ENCODE assay signal across 18 cellular contexts in genomic region chr2:133846476-133846875, GRCh38.
DNase-seq lines count a peak whose midpoint lies in the region; ATAC-seq, FAIRE-seq and TF ChIP-seq lines count a peak whose summit lies in the region.
"Had no signal": no experiment of that assay in that cellular context is flagged by ENCODE, and none has a peak within 500 bp of the region (broad histone marks: within the 10 kb centered on the region; RNA-seq: fewer than 3 reads in every experiment).

No MANE protein-coding gene starts in this region.

- no peaks in the 10 kb centered on the region for H3K9me3 ChIP-seq in neuron (ENCODE audit: low read length)
- H3K9me3 ChIP-seq in pancreas = no peaks in the 10 kb centered on the region

- no peak for ATAC-seq in pancreas
- ATAC-seq: HCT116 had no signal

- FAIRE-seq in pancreas (lab: Jason Lieb, UNC) = no peak
- FAIRE-seq: GM12891, GM18507 had no signal

- H3K27ac ChIP-seq in coronary artery (no peak overlapping the region), pancreas (no peak overlapping the region)
- H3K27ac ChIP-seq: GM23248 had no signal

- no peaks in the 10 kb centered on the region for H3K27me3 ChIP-seq in neuron (ENCODE audit: insufficient read depth, low read length)
- no peaks in the 10 kb centered on the region for H3K27me3 ChIP-seq in pancreas

- H3K4me3 Mint-ChIP-seq in osteocyte (ENCODE audit: unreplicated experiment) = no peak overlapping the region
- H3K4me3 Mint-ChIP-seq: CD4-positive, alpha-beta memory T cell; H9 had no signal

- intact Hi-C loops in pancreas (cut with DNase I) = no loop called here

- TF ChIP-seq CTCF in coronary artery (IDR thresholded peaks at IDR 0.05) (no peak), osteocyte (IDR thresholded peaks at IDR 0.05) (no peak), pancreas (IDR thresholded peaks at IDR 0.05) (no peak)

- DNase-seq in coronary artery (ENCODE audit: low spot score) = peak; percentile 58
- peak; percentile 67 for DNase-seq in osteocyte (ENCODE audit: extremely low spot score, unreplicated experiment)
- no peak for DNase-seq in pancreas
- DNase-seq in OCI-M1 (lab: John Stamatoyannopoulos, UW) = no peak
- no peak for DNase-seq in NAMALWA (ENCODE audit: low spot score)
- DNase-seq: C1 segment of cervical spinal cord; Calu3; CD4-positive, alpha-beta memory T cell; COR-L47; DMS53; DMS79 treated with DMSO at 0.1 percent for 48 hours; GF-D8; GM23248; H9 had no signal

- H3K4me3 ChIP-seq in coronary artery (no peak overlapping the region), neuron (ENCODE audit: low read length) (no peak overlapping the region), pancreas (no peak overlapping the region)
- H3K4me3 ChIP-seq: GM23248 had no signal

- no peaks in the 10 kb centered on the region for H3K36me3 ChIP-seq in neuron (ENCODE audit: insufficient read depth, low read length)
- H3K36me3 ChIP-seq in pancreas = no peaks in the 10 kb centered on the region

- peaks cover 25% of the 10 kb centered on the region for H3K4me1 Mint-ChIP-seq in osteocyte (ENCODE audit: unreplicated experiment)

- no peaks in the 10 kb centered on the region for H3K36me3 Mint-ChIP-seq in osteocyte (ENCODE audit: unreplicated experiment)
- H3K36me3 Mint-ChIP-seq: CD4-positive, alpha-beta memory T cell had no signal

- H3K4me1 ChIP-seq in neuron (ENCODE audit: insufficient read depth, low read length) = peaks cover 2% of the 10 kb centered on the region
- H3K4me1 ChIP-seq in pancreas = no peaks in the 10 kb centered on the region

- H3K27ac Mint-ChIP-seq in osteocyte (ENCODE audit: unreplicated experiment) = no peak overlapping the region
- H3K27ac Mint-ChIP-seq: CD4-positive, alpha-beta memory T cell; H9 had no signal

- peak overlapping the region; percentile 59 for H2AFZ ChIP-seq in neuron (ENCODE audit: low read depth, low read length)
- H2AFZ ChIP-seq: GM23248 had no signal

- H3K27me3 Mint-ChIP-seq in osteocyte (ENCODE audit: unreplicated experiment) = peaks cover 17% of the 10 kb centered on the region

- H3K9me3 Mint-ChIP-seq in osteocyte (ENCODE audit: unreplicated experiment) = no peaks in the 10 kb centered on the region

- WGBS in pancreas, 2 donors = 79 to 89% methylated on average over 4 of the region's 4 CpGs

Comparison
In these comparisons a context has a peak if more than half of its experiments do, and no peak if none do; other contexts are left out.
1. DNase-seq: peak in coronary artery (single experiment) and osteocyte (single experiment); none in pancreas (0 of 6), OCI-M1 (single experiment) and NAMALWA (single experiment).